22 cellular contexts compared by ENCODE assay signal in the genomic region with DNA sequence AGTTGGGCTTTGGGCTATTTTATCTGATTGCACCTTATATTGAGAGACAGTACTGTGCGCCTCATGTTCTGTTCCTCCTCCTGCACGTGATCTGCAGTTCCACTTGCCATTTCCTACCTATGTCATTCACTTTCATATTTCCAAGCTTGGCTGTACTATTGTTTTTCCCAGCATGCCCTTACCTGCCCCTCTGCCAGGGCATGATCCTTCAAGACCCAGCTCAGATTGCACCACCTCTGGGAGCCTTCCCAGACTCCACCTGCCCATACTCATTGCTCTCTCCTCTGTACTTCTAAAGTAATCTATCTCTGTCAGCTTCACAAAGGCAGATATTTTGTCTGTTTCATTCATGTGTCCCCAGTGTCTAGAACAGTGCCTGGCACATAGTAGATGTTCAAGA.
"Had no signal": no experiment of that assay in that cellular context is flagged by ENCODE, and none has a peak within 500 bp of the region (broad histone marks: within the 10 kb centered on the region; RNA-seq: fewer than 3 reads in every experiment).

No MANE protein-coding gene starts in this region.

- H3K9me3 ChIP-seq: adrenal gland, tibial artery had no signal

- ATAC-seq: activated naive CD4-positive, alpha-beta T cell treated with anti-CD3 and anti-CD28 coated beads, Interleukin-2, amount 50 U/mL, for 72 hours had no signal

- H3K4me3 Mint-ChIP-seq: activated T-helper 1 cell treated with anti-CD3 and anti-CD28 coated beads, Interleukin-12 subunit alpha, Interleukin-12 subunit beta, Interleukin-2, Interleukin-4 antibody, amounts not matched to agents 30 ng/mL and 10 ng/mL and 1 ng/mL, durations not matched to agents 14 hours and 24 hours and 36 hours; nephron progenitor cell had no signal

- H3K36me3 Mint-ChIP-seq: activated naive CD4-positive, alpha-beta T cell treated with anti-CD3 and anti-CD28 coated beads, Interleukin-2, amount 50 U/mL, for 72 hours had no signal

- H3K27ac ChIP-seq: adrenal gland, tibial artery, VCaP had no signal

- H3K27ac Mint-ChIP-seq: activated naive CD4-positive, alpha-beta T cell treated with anti-CD3 and anti-CD28 coated beads, Interleukin-2, amount 50 U/mL, for 72 hours; activated T-helper 1 cell treated with anti-CD3 and anti-CD28 coated beads, Interleukin-12 subunit alpha, Interleukin-12 subunit beta, Interleukin-2, Interleukin-4 antibody, amounts not matched to agents 30 ng/mL and 10 ng/mL and 1 ng/mL, durations not matched to agents 14 hours and 24 hours and 36 hours; nephron progenitor cell had no signal

- DNase-seq: activated CD4-positive, alpha-beta T cell treated with anti-CD3 and anti-CD28 coated beads for 1 hour; activated CD4-positive, alpha-beta T cell treated with anti-CD3 and anti-CD28 coated beads, Interleukin-2, amount 50 U/mL, for 48 hours; activated gamma-delta T cell treated with Interleukin-2 at 50 U/mL for 16 hours; activated T-cell treated with anti-CD3 and anti-CD28 coated beads for 4 hours; adrenal gland; effector CD4-positive, alpha-beta T cell; foreskin fibroblast; hypothalamus; islet precursor cell; midbrain; nephron progenitor cell; nucleus accumbens; posterior cingulate gyrus; retina; stimulated activated CD8-positive, alpha-beta memory T cell treated with anti-CD3 and anti-CD28 coated beads, Interleukin-4, amount 100 ng/mL, for 48 hours; stimulated activated naive CD4-positive, alpha-beta T cell treated with Interleukin-2 at 50 U/mL for 16 hours; T-helper 2 cell; tibial artery had no signal

- H3K27me3 ChIP-seq: adrenal gland, tibial artery had no signal

- H3K9me3 Mint-ChIP-seq: activated naive CD4-positive, alpha-beta T cell treated with anti-CD3 and anti-CD28 coated beads, Interleukin-2, amount 50 U/mL, for 72 hours; activated T-helper 1 cell treated with anti-CD3 and anti-CD28 coated beads, Interleukin-12 subunit alpha, Interleukin-12 subunit beta, Interleukin-2, Interleukin-4 antibody, amounts not matched to agents 30 ng/mL and 10 ng/mL and 1 ng/mL, durations not matched to agents 14 hours and 24 hours and 36 hours had no signal

- H3K4me3 ChIP-seq: adrenal gland, lung, tibial artery had no signal

- H3K36me3 ChIP-seq: adrenal gland, tibial artery had no signal
